Comparison of ENCODE assay signal across 24 cellular contexts in genomic region chr1:113178106-113178505, GRCh38.
DNase-seq lines count a peak whose midpoint lies in the region; ATAC-seq, FAIRE-seq and TF ChIP-seq lines count a peak whose summit lies in the region.
"Had no signal": no experiment of that assay in that cellular context is flagged by ENCODE, and none has a peak within 500 bp of the region (broad histone marks: within the 10 kb centered on the region; RNA-seq: fewer than 3 reads in every experiment).

No MANE protein-coding gene starts in this region.

- DNase-seq in caudate nucleus (lab: John Stamatoyannopoulos, UW) (no peak), posterior cingulate gyrus (no peak), H54 (ENCODE audit: insufficient read length, low spot score) (no peak)
- DNase-seq: amniotic stem cell; BE2C; central memory CD4-positive, alpha-beta T cell; effector CD8-positive, alpha-beta T cell; heart right ventricle; Karpas-422; kidney; NCI-H1417 treated with DMSO at 0.1 percent for 48 hours; NK-92 treated with Interleukin-12 subunit alpha and Interleukin-12 subunit beta, amount 100 ng/mL, for 24 hours; psoas muscle; stimulated activated naive CD4-positive, alpha-beta T cell treated with Interleukin-2 at 50 U/mL for 16 hours; T-cell; transverse colon had no signal

- ATAC-seq in GM19351 (IDR thresholded peaks at IDR 0.05; ENCODE audit: unreplicated experiment): peak; percentile 85
- ATAC-seq in HG02588 (IDR thresholded peaks at IDR 0.05; ENCODE audit: unreplicated experiment): peak; percentile 90
- ATAC-seq in HG03432 (IDR thresholded peaks at IDR 0.05; ENCODE audit: unreplicated experiment): peak; percentile 95
- ATAC-seq in stimulated activated memory B cell treated with anti-CD40 and anti-IgM and Interleukin-4, amounts not matched to agents 10 μg/mL and 1 μg/mL and 100 μg/mL, for 72 hours: peak; percentile 92
- ATAC-seq: activated T-helper 17 cell treated with anti-CD3 and anti-CD28 coated beads, Interleukin-2, amount 50 U/mL, for 72 hours; heart right ventricle; psoas muscle; T-cell; WTC11 had no signal

- no peak overlapping the region for H3K27ac ChIP-seq in caudate nucleus (ENCODE audit: low read depth, low read length)
- H3K27ac ChIP-seq: heart right ventricle, psoas muscle, transverse colon had no signal

- TF ChIP-seq POLR2A in H54 (IDR thresholded peaks at IDR 0.05; ENCODE audit: low read depth, low read length): no peak

- H3K4me3 Mint-ChIP-seq in stimulated activated memory B cell treated with anti-CD40 and anti-IgM and Interleukin-4, amounts not matched to agents 10 μg/mL and 1 μg/mL and 100 μg/mL, for 72 hours: no peak overlapping the region
- H3K4me3 Mint-ChIP-seq: activated T-helper 17 cell treated with anti-CD3 and anti-CD28 coated beads, Interleukin-2, amount 50 U/mL, for 72 hours; nephron; T-cell; WTC11 had no signal

- H3K27me3 Mint-ChIP-seq in stimulated activated memory B cell treated with anti-CD40 and anti-IgM and Interleukin-4, amounts not matched to agents 10 μg/mL and 1 μg/mL and 100 μg/mL, for 72 hours: no peaks in the 10 kb centered on the region

- peaks cover 25% of the 10 kb centered on the region for H3K4me1 Mint-ChIP-seq in stimulated activated memory B cell treated with anti-CD40 and anti-IgM and Interleukin-4, amounts not matched to agents 10 μg/mL and 1 μg/mL and 100 μg/mL, for 72 hours
- H3K4me1 Mint-ChIP-seq: activated T-helper 17 cell treated with anti-CD3 and anti-CD28 coated beads, Interleukin-2, amount 50 U/mL, for 72 hours; nephron; T-cell; WTC11 had no signal

- intact Hi-C loops in posterior cingulate gyrus (cut with DNase I): no loop called here

- no peak for FAIRE-seq in H54 (lab: Jason Lieb, UNC)
- FAIRE-seq: G401.6, kidney had no signal

- H3K9me3 Mint-ChIP-seq in stimulated activated memory B cell treated with anti-CD40 and anti-IgM and Interleukin-4, amounts not matched to agents 10 μg/mL and 1 μg/mL and 100 μg/mL, for 72 hours: peaks cover 4% of the 10 kb centered on the region
- H3K9me3 Mint-ChIP-seq: activated T-helper 17 cell treated with anti-CD3 and anti-CD28 coated beads, Interleukin-2, amount 50 U/mL, for 72 hours had no signal

- peaks cover 7% of the 10 kb centered on the region for H3K36me3 Mint-ChIP-seq in stimulated activated memory B cell treated with anti-CD40 and anti-IgM and Interleukin-4, amounts not matched to agents 10 μg/mL and 1 μg/mL and 100 μg/mL, for 72 hours
- H3K36me3 Mint-ChIP-seq: T-cell had no signal

- H3K27ac Mint-ChIP-seq in stimulated activated memory B cell treated with anti-CD40 and anti-IgM and Interleukin-4, amounts not matched to agents 10 μg/mL and 1 μg/mL and 100 μg/mL, for 72 hours: peak overlapping the region; percentile 31
- H3K27ac Mint-ChIP-seq: activated T-helper 17 cell treated with anti-CD3 and anti-CD28 coated beads, Interleukin-2, amount 50 U/mL, for 72 hours; nephron; T-cell; WTC11 had no signal
